22 cellular contexts compared by ENCODE assay signal in the genomic region with DNA sequence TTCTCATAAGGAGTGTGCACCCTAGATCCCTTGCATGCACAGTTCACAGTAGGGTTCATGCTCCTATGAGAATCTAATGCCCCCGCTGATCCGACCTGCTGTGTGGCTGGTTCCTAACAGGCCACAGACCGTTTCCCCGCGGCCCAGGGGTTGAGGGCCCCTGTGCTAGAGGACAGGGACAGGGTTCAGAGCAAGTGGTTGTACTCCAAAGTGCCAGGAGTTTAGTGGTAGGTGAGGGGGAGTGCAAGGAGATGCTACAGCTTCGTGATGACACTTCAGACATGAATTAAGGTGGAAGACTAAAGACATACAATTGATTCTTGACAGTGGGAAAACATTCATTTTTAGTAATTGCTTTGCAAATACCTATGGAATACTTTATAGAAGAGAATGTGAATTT.
"Had no signal": no experiment of that assay in that cellular context is flagged by ENCODE, and none has a peak within 500 bp of the region (broad histone marks: within the 10 kb centered on the region; RNA-seq: fewer than 3 reads in every experiment).

No MANE protein-coding gene starts in this region.

- DNase-seq: effector memory CD4-positive, alpha-beta T cell; foreskin fibroblast; glutamatergic neuron; kidney; left cardiac atrium; left ventricle myocardium inferior; lower lobe of right lung; naive B cell; sigmoid colon; stimulated activated CD4-positive, alpha-beta T cell treated with anti-CD3 and anti-CD28 coated beads, Interleukin-2, amount 100 ng/mL, for 24 hours; stimulated activated CD4-positive, alpha-beta T cell treated with anti-CD3 and anti-CD28 coated beads, Interleukin-4, amount 100 ng/mL, for 4 hours; stimulated activated naive B cell treated with anti-CD40 and anti-IgM and Interleukin-4, amounts not matched to agents 10 μg/mL and 1 μg/mL and 100 μg/mL, for 72 hours; stimulated activated naive CD8-positive, alpha-beta T cell treated with anti-CD3 and anti-CD28 coated beads, Interleukin-15, amount 100 ng/mL, for 72 hours; trophoblast cell had no signal

- H3K4me3 Mint-ChIP-seq: memory B cell; naive B cell; nephron; stimulated activated naive B cell treated with anti-CD40 and anti-IgM and Interleukin-4, amounts not matched to agents 10 μg/mL and 1 μg/mL and 100 μg/mL, for 72 hours; stimulated activated naive CD8-positive, alpha-beta T cell treated with anti-CD3 and anti-CD28 coated beads, Interleukin-15, amount 100 ng/mL, for 72 hours had no signal

- H3K27ac Mint-ChIP-seq: memory B cell; naive B cell; nephron; stimulated activated naive B cell treated with anti-CD40 and anti-IgM and Interleukin-4, amounts not matched to agents 10 μg/mL and 1 μg/mL and 100 μg/mL, for 72 hours; stimulated activated naive CD8-positive, alpha-beta T cell treated with anti-CD3 and anti-CD28 coated beads, Interleukin-15, amount 100 ng/mL, for 72 hours had no signal

- H3K4me3 ChIP-seq: esophagus muscularis mucosa, gastroesophageal sphincter, left ventricle myocardium inferior, lower lobe of right lung, sigmoid colon, skin epidermis, thoracic aorta had no signal

- H3K36me3 ChIP-seq: esophagus muscularis mucosa, gastroesophageal sphincter, left ventricle myocardium inferior, lower lobe of right lung, neutrophil, sigmoid colon, thoracic aorta had no signal

- H3K4me1 Mint-ChIP-seq: memory B cell; stimulated activated naive CD8-positive, alpha-beta T cell treated with anti-CD3 and anti-CD28 coated beads, Interleukin-15, amount 100 ng/mL, for 72 hours had no signal

- ATAC-seq: gastroesophageal sphincter; left cardiac atrium; lower lobe of right lung; stimulated activated naive B cell treated with anti-CD40 and anti-IgM and Interleukin-4, amounts not matched to agents 10 μg/mL and 1 μg/mL and 100 μg/mL, for 72 hours; stimulated activated naive CD8-positive, alpha-beta T cell treated with anti-CD3 and anti-CD28 coated beads, Interleukin-15, amount 100 ng/mL, for 72 hours had no signal

- H3K27ac ChIP-seq: epithelial cell of prostate, esophagus muscularis mucosa, gastroesophageal sphincter, left ventricle myocardium inferior, lower lobe of right lung, neutrophil, sigmoid colon, skin epidermis, thoracic aorta had no signal

- H3K9me3 ChIP-seq: lower lobe of right lung, neutrophil, sigmoid colon, thoracic aorta had no signal

- H3K27me3 Mint-ChIP-seq: memory B cell; naive B cell; stimulated activated naive B cell treated with anti-CD40 and anti-IgM and Interleukin-4, amounts not matched to agents 10 μg/mL and 1 μg/mL and 100 μg/mL, for 72 hours; stimulated activated naive CD8-positive, alpha-beta T cell treated with anti-CD3 and anti-CD28 coated beads, Interleukin-15, amount 100 ng/mL, for 72 hours had no signal

- H3K9me3 Mint-ChIP-seq: stimulated activated naive CD8-positive, alpha-beta T cell treated with anti-CD3 and anti-CD28 coated beads, Interleukin-15, amount 100 ng/mL, for 72 hours had no signal

- H3K27me3 ChIP-seq: esophagus muscularis mucosa, gastroesophageal sphincter, neutrophil, sigmoid colon had no signal
